ENCODE assay signal across 9 cellular contexts in the genomic region with DNA sequence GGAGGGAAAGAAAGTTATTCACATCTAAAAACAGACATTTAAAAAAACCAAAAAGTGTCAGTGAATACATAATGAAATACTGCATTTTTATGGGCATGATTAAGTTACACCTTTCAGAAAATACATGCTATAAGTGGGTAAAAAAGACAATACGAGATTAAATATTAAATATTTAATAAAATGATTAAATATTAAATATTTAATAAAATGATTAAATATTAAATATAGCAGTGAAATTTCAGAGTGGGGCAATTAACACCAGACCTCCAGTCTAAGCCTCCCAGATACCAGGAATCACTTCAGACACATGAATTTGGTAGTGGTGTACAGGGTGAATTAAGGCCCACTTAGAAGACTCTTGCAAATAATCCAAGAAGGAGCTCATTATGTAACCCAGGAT. TPM values are rescaled to one million over a fixed set of nuclear protein-coding genes. Genes with fewer than 3 reads are reported as not detected.
"Had no signal": no experiment of that assay in that cellular context is flagged by ENCODE, and none has a peak within 500 bp of the region (broad histone marks: within the 10 kb centered on the region; RNA-seq: fewer than 3 reads in every experiment).

No MANE protein-coding gene starts in this region.

- ATAC-seq: GM12878 had no signal

- DNase-seq: GDM1, GF-D8 had no signal

- FAIRE-seq: G401.6, GM12878, GM12891, GM12892, GM18507, GM19239 had no signal

RNA-seq across cellular contexts. Expression of gene NMI, which starts 43.3 kb away (rescaled TPM):
- total RNA-seq: G401 had no signal
